Comparison of ENCODE assay signal across 8 cellular contexts in the genomic region with DNA sequence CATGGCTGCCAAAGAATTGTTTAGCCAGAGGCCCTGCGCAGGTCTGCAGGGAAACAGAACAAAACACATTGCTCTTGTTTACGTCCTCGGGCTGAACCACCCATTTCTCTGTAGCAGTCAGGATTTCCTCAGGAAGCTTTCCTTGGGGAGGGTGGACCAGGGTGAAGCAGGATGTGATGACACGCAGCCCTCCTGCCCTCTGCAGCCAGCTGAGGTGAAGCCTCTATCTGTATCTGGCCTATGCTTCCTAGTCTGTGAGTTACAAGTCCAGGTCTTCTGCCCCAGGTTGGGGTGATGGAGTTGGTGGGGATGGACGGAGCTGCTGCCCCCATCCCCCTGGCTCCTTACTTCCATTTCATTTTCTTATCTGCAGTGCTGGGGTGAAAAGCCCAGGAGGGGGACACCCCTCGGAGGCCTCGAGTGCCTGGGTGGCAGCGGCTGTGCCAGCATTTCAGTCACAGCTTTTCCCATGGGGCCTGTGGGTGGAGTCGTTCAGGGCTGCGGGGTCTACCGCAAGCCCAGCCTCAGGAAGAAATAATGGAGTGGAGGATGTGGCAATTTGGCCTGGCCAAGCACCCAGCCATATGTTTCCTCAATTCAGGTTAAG. TPM values are rescaled to one million over a fixed set of nuclear protein-coding genes. Genes with fewer than 3 reads are reported as not detected.
DNase-seq lines count a peak whose midpoint lies in the region; ATAC-seq and TF ChIP-seq lines count a peak whose summit lies in the region.

No MANE protein-coding gene starts in this region.

- ATAC-seq in GM18511 (IDR thresholded peaks at IDR 0.05; ENCODE audit: unreplicated experiment) (peak; percentile 51), HG02840 (IDR thresholded peaks at IDR 0.05; ENCODE audit: low FRiP score, unreplicated experiment) (no peak), GM21619 (IDR thresholded peaks at IDR 0.05; ENCODE audit: unreplicated experiment) (no peak)

- DNase-seq in NCI-H69 (lab: John Stamatoyannopoulos, UW), result peak; percentile 19
- no peak for DNase-seq in esophagus muscularis mucosa (ENCODE audit: extremely low spot score)
- no peak for DNase-seq in cerebellar cortex (ENCODE audit: low spot score)
- no peak for DNase-seq in SK-N-DZ (ENCODE audit: low spot score)

- H3K4me1 ChIP-seq in esophagus muscularis mucosa (peaks cover 53 to 66% (median 62%) of the 10 kb centered on the region in 4 donors), parathyroid adenoma (no peaks in the 10 kb centered on the region)

- H3K9me3 ChIP-seq in esophagus muscularis mucosa, result no peaks in the 10 kb centered on the region
- H3K9me3 ChIP-seq in parathyroid adenoma (ENCODE audit: control insufficient read depth, low read length), result no peaks in the 10 kb centered on the region

- no peak overlapping the region for H2AFZ ChIP-seq in parathyroid adenoma

- H3K4me3 ChIP-seq in esophagus muscularis mucosa, result peak overlapping the region in 1 of 4 donors; percentile 6
- no peak overlapping the region for H3K4me3 ChIP-seq in parathyroid adenoma (ENCODE audit: low read depth, low read length)

- no peak overlapping the region for H3K4me2 ChIP-seq in parathyroid adenoma (ENCODE audit: low read length)

- intact Hi-C loops in esophagus muscularis mucosa (cut with DNase I), result no loop called here

- TF ChIP-seq POLR2A in esophagus muscularis mucosa (IDR thresholded peaks at IDR 0.05; ENCODE audit: low read depth), result no peak

- TF ChIP-seq CTCF in esophagus muscularis mucosa (IDR thresholded peaks at IDR 0.05) (no peak), parathyroid adenoma (IDR thresholded peaks at IDR 0.05) (no peak)

- no peak overlapping the region for H3K9ac ChIP-seq in parathyroid adenoma

- TF ChIP-seq EP300 in esophagus muscularis mucosa (IDR thresholded peaks at IDR 0.05), result peak; percentile 60

- H3K27ac ChIP-seq in esophagus muscularis mucosa (replicated peaks in 1 of 4) (peak overlapping the region; percentile 59 to 72 (median 60)), parathyroid adenoma (peak overlapping the region; percentile 64)

- 64% methylated on average over 11 of the region's 11 CpGs for WGBS in esophagus muscularis mucosa

- H3K79me2 ChIP-seq in parathyroid adenoma, result no peaks in the 10 kb centered on the region

- H3K36me3 ChIP-seq in esophagus muscularis mucosa, result no peaks in the 10 kb centered on the region
- no peaks in the 10 kb centered on the region for H3K36me3 ChIP-seq in parathyroid adenoma (ENCODE audit: control insufficient read depth, insufficient read depth, low read length)

- no peaks in the 10 kb centered on the region for H3K27me3 ChIP-seq in esophagus muscularis mucosa
- no peaks in the 10 kb centered on the region for H3K27me3 ChIP-seq in parathyroid adenoma (ENCODE audit: control insufficient read depth, insufficient read depth, low read length)

RNA-seq across cellular contexts. Expression of a gene that starts 24.9 kb away (rescaled TPM):
- 10 to 100 TPM; 56.5 to 86.6 (median 70.3) TPM for total RNA-seq in esophagus muscularis mucosa
- 0.10 and 0.36 TPM in 2 replicates for polyA plus RNA-seq in SK-N-DZ (2014; cell fraction: cytosol; rRNA removed)
- 0.03 TPM in 1 of 2 replicates, not detected in the other for polyA plus RNA-seq in SK-N-DZ (2014; cell fraction: nucleus; rRNA removed)
